17 cellular contexts compared by ENCODE assay signal in genomic region chr17:5299383-5299782, GRCh38. TPM values are rescaled to one million over a fixed set of nuclear protein-coding genes. Genes with fewer than 3 reads are reported as not detected.
DNase-seq lines count a peak whose midpoint lies in the region; ATAC-seq and TF ChIP-seq lines count a peak whose summit lies in the region.
"Had no signal": no experiment of that assay in that cellular context is flagged by ENCODE, and none has a peak within 500 bp of the region (broad histone marks: within the 10 kb centered on the region; RNA-seq: fewer than 3 reads in every experiment).

No MANE protein-coding gene starts in this region.

- H3K27ac ChIP-seq in osteoblast (ENCODE audit: low read depth, low read length) (peak overlapping the region; percentile 1), PC-9 (no peak overlapping the region), tibial artery (peak overlapping the region in 1 of 2 donors; percentile 67)
- H3K27ac ChIP-seq: KMS-11 had no signal

- H3K36me3 ChIP-seq in GM06990 (ENCODE audit: control insufficient read depth, insufficient read depth, low read length) (no peaks in the 10 kb centered on the region; the same call in 1 of the 2 replicates), osteoblast (ENCODE audit: insufficient read depth, low read length) (no peaks in the 10 kb centered on the region), PC-9 (ENCODE audit: low read depth) (0 out of 2 replicates have a peak, but pooled peaks cover 3% of the 10 kb centered on the region), H7 (replicated peaks; ENCODE audit: control insufficient read depth, insufficient read depth, low read length) (no peaks in the 10 kb centered on the region), tibial artery (no peaks in the 10 kb centered on the region)

- no peak overlapping the region for H3K4me3 Mint-ChIP-seq in activated T-helper 17 cell treated with anti-CD3 and anti-CD28 coated beads, Interleukin-2, amount 50 U/mL, for 72 hours
- no peak overlapping the region for H3K4me3 Mint-ChIP-seq in activated T-cell treated with anti-CD3 and anti-CD28 coated beads, Interleukin-2, amount 50 U/mL, for 72 hours
- H3K4me3 Mint-ChIP-seq: HFFc6 had no signal

- H3K79me2 ChIP-seq in osteoblast (ENCODE audit: insufficient read depth, low read length) (peaks cover 91% of the 10 kb centered on the region), PC-9 (ENCODE audit: low read depth) (peaks cover 40% of the 10 kb centered on the region)

- H3K4me1 Mint-ChIP-seq in activated T-helper 17 cell treated with anti-CD3 and anti-CD28 coated beads, Interleukin-2, amount 50 U/mL, for 72 hours: peaks cover 7% of the 10 kb centered on the region
- H3K4me1 Mint-ChIP-seq in activated T-cell treated with anti-CD3 and anti-CD28 coated beads, Interleukin-2, amount 50 U/mL, for 72 hours (ENCODE audit: low read depth): peaks cover 24% of the 10 kb centered on the region

- no peaks in the 10 kb centered on the region for H3K9me3 ChIP-seq in osteoblast (ENCODE audit: low read depth, low read length)
- no peaks in the 10 kb centered on the region for H3K9me3 ChIP-seq in PC-9 (ENCODE audit: insufficient read depth, low read depth)
- no peaks in the 10 kb centered on the region for H3K9me3 ChIP-seq in tibial artery

- H3K27ac Mint-ChIP-seq in activated T-helper 17 cell treated with anti-CD3 and anti-CD28 coated beads, Interleukin-2, amount 50 U/mL, for 72 hours: peak overlapping the region; percentile 41
- no peak overlapping the region for H3K27ac Mint-ChIP-seq in activated T-cell treated with anti-CD3 and anti-CD28 coated beads, Interleukin-2, amount 50 U/mL, for 72 hours
- H3K27ac Mint-ChIP-seq: HFFc6 had no signal

- TF ChIP-seq CTCF in AG10803 (conservative IDR thresholded peaks at IDR 0.05; ENCODE audit: low read length) (no peak), GM06990 (IDR thresholded peaks at IDR 0.05; ENCODE audit: insufficient read depth, low read length, poor library complexity, severe bottlenecking) (no peak), osteoblast (IDR thresholded peaks at IDR 0.05; ENCODE audit: extremely low read depth, low read depth, low read length) (no peak), PC-9 (conservative IDR thresholded peaks at IDR 0.05) (no peak), tibial artery (IDR thresholded peaks at IDR 0.05) (no peak)

- peaks cover 40% of the 10 kb centered on the region for H3K36me3 Mint-ChIP-seq in activated T-helper 17 cell treated with anti-CD3 and anti-CD28 coated beads, Interleukin-2, amount 50 U/mL, for 72 hours (ENCODE audit: low read depth)
- H3K36me3 Mint-ChIP-seq in activated T-cell treated with anti-CD3 and anti-CD28 coated beads, Interleukin-2, amount 50 U/mL, for 72 hours (ENCODE audit: insufficient read depth in 2 of 2): peaks cover 2 to 4% of the 10 kb centered on the region in 2 donors

- peaks cover 4% of the 10 kb centered on the region; the same call in 1 of the 2 replicates for H3F3A ChIP-seq in PC-9 (ENCODE audit: insufficient read depth, low read depth)

- H3K9me3 Mint-ChIP-seq in activated T-helper 17 cell treated with anti-CD3 and anti-CD28 coated beads, Interleukin-2, amount 50 U/mL, for 72 hours: no peaks in the 10 kb centered on the region
- H3K9me3 Mint-ChIP-seq in activated T-cell treated with anti-CD3 and anti-CD28 coated beads, Interleukin-2, amount 50 U/mL, for 72 hours: peaks cover 0 to 1% of the 10 kb centered on the region in 2 donors
- H3K9me3 Mint-ChIP-seq: HFFc6 had no signal

- no peaks in the 10 kb centered on the region for H3K9me2 ChIP-seq in PC-9 (ENCODE audit: insufficient read depth)

- no peak overlapping the region for H3K4me3 ChIP-seq in AG10803 (ENCODE audit: low read length)
- no peak overlapping the region for H3K4me3 ChIP-seq in GM06990 (replicated peaks; ENCODE audit: low read depth, low read length)
- no peak overlapping the region for H3K4me3 ChIP-seq in osteoblast (ENCODE audit: insufficient read depth, low read length)
- no peak overlapping the region for H3K4me3 ChIP-seq in PC-9
- no peak overlapping the region for H3K4me3 ChIP-seq in H7 (ENCODE audit: insufficient read depth, low read depth, low read length)
- H3K4me3 ChIP-seq in tibial artery: no peak overlapping the region

- peak; percentile 65 for ATAC-seq in activated T-helper 17 cell treated with anti-CD3 and anti-CD28 coated beads, Interleukin-2, amount 50 U/mL, for 72 hours (replicated peaks)
- ATAC-seq in activated T-cell treated with anti-CD3 and anti-CD28 coated beads, Interleukin-2, amount 50 U/mL, for 72 hours (replicated peaks in 1 of 2): no peak
- ATAC-seq: SK-N-SH treated with all-trans-retinoic acid at 6 μM for 48 hours had no signal

- BruUV-seq in PC-9 (replicated peaks; lab: Mats Ljungman, UMichigan): no TSS peak

- H3K4me2 ChIP-seq in osteoblast (ENCODE audit: insufficient read depth, low read length) (no peak overlapping the region), PC-9 (no peak overlapping the region)
- H3K4me2 ChIP-seq: KMS-11 had no signal

- no peaks in the 10 kb centered on the region for H3K27me3 ChIP-seq in GM06990 (replicated peaks; ENCODE audit: control insufficient read depth, insufficient read depth, low read length)
- H3K27me3 ChIP-seq in osteoblast (ENCODE audit: insufficient read depth, low read length): no peaks in the 10 kb centered on the region
- no peaks in the 10 kb centered on the region for H3K27me3 ChIP-seq in PC-9 (ENCODE audit: insufficient read depth, low read depth)
- H3K27me3 ChIP-seq in H7 (ENCODE audit: control insufficient read depth, insufficient read depth, low read length): no peaks in the 10 kb centered on the region
- H3K27me3 ChIP-seq in tibial artery: no peaks in the 10 kb centered on the region

- H3K4me1 ChIP-seq in osteoblast (ENCODE audit: insufficient read depth, low read length) (peaks cover 4% of the 10 kb centered on the region), PC-9 (replicated peaks; ENCODE audit: insufficient read depth) (no peaks in the 10 kb centered on the region), tibial artery (peaks cover 0 to 26% (median 10%) of the 10 kb centered on the region in 4 donors)

- peak; percentile 35 for DNase-seq in AG10803 (ENCODE audit: low read depth)
- DNase-seq in GM06990 (ENCODE audit: extremely low read depth, insufficient read length): peak; percentile 37
- DNase-seq in osteoblast (ENCODE audit: insufficient read length, low spot score, missing footprints): no peak
- DNase-seq in PC-9: no peak
- DNase-seq in H7: no peak
- DNase-seq in tibial artery: no peak
- DNase-seq in activated T-cell treated with anti-CD3 and anti-CD28 coated beads, Interleukin-2, amount 50 U/mL, for 72 hours: no peak
- DNase-seq: GOT3, HFFc6, NCI-H1092 treated with DMSO at 0.1 percent for 48 hours, NCI-H187, NCI-H2171 treated with DMSO at 0.1 percent for 48 hours, NCI-H774, SHP77 had no signal

- H3K27me3 Mint-ChIP-seq in activated T-helper 17 cell treated with anti-CD3 and anti-CD28 coated beads, Interleukin-2, amount 50 U/mL, for 72 hours: no peaks in the 10 kb centered on the region
- no peaks in the 10 kb centered on the region for H3K27me3 Mint-ChIP-seq in activated T-cell treated with anti-CD3 and anti-CD28 coated beads, Interleukin-2, amount 50 U/mL, for 72 hours (ENCODE audit: low read depth)

- H4K20me1 ChIP-seq in osteoblast (ENCODE audit: insufficient read depth, low read length) (peaks cover 26% of the 10 kb centered on the region), PC-9 (ENCODE audit: insufficient read depth) (peaks cover 15% of the 10 kb centered on the region)

- intact Hi-C loops in PC-9 (cut with micrococcal nuclease; ENCODE audit: unreplicated experiment) (no loop called here), tibial artery (cut with DNase I; ENCODE audit: low total_unique reads) (no loop called here)

- POLR2A ChIA-PET in PC-9 (lab: Charles Lee; ENCODE audit: unreplicated experiment): no interaction called here

- CTCF ChIA-PET in PC-9 (lab: Charles Lee): no interaction called here

- no peak overlapping the region for H2AFZ ChIP-seq in osteoblast (ENCODE audit: low read length)
- H2AFZ ChIP-seq in PC-9: no peak overlapping the region

RNA-seq across cellular contexts. Expression of gene RABEP1, which starts 17.3 kb away (rescaled TPM):
- total RNA-seq in activated T-helper 17 cell treated with anti-CD3 and anti-CD28 coated beads, Interleukin-2, amount 50 U/mL, for 72 hours: 10 to 100 TPM; 35.7 to 55.5 TPM
- total RNA-seq in osteoblast (56.0 and 59.4 TPM in 2 replicates), PC-9 (2021) (41.9 and 53.0 TPM in 2 replicates)
- 23.8 and 39.1 TPM in 2 replicates for total RNA-seq in H7 (2014; rRNA removed; shearing (Covaris generic))
- 10 to 100 TPM; 39.1 to 43.2 TPM for total RNA-seq in activated T-cell treated with anti-CD3 and anti-CD28 coated beads, Interleukin-2, amount 50 U/mL, for 72 hours

Comparison
In these comparisons a context has a peak if more than half of its experiments do, and no peak if none do; other contexts are left out.
1. DNase-seq: peak in AG10803 (single experiment) and GM06990 (single experiment); none in osteoblast (single experiment), PC-9 (0 of 2), H7 (single experiment), tibial artery (0 of 2) and activated T-cell treated with anti-CD3 and anti-CD28 coated beads, Interleukin-2, amount 50 U/mL, for 72 hours (0 of 2).